Comparison of ENCODE assay signal across 12 cellular contexts in the genomic region with DNA sequence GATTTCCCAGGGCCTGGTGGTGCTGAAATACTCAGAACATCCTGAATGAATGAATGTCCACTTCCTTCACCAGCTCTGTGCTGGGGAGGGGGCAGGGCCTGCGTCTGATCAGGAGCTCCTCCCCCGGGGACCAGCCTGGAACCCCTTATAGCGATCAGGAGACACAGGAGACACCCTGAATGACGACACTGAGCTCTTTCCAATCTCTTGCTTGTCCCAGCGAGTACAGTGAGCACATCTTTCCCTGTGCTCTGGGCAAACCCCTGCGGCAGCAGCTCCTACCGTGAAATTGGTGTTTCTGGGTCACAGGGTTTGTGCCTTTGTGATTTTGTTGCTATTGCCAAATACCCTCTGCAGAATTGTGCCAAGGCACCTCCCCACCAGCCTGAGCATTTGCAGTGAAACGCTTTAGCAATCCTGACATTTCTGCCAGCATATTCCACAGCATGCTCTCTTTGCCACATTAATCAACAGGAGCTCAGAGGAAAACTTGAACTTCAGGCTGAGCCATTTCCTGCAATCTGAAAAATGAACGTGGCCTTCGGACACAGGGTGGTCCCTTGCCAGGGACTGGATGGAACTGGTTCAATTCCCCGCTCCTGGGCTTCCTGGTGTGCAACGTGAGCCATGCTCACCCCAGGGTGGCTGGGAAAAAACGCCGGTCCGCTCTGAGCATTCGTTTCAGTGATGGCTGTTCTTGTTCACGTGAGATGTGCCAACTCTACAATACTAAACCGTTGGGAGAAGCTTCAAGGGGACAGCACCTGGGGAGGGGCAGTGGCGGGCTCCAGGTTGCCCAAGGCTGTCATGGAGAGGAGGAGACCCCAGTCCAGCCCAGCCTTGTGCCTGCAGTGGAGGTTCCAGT. TPM values are rescaled to one million over a fixed set of nuclear protein-coding genes. Genes with fewer than 3 reads are reported as not detected.
DNase-seq lines count a peak whose midpoint lies in the region; ATAC-seq, FAIRE-seq and TF ChIP-seq lines count a peak whose summit lies in the region.
"Had no signal": no experiment of that assay in that cellular context is flagged by ENCODE, and none has a peak within 500 bp of the region (broad histone marks: within the 10 kb centered on the region; RNA-seq: fewer than 3 reads in every experiment).

No MANE protein-coding gene starts in this region.

- H3K79me2 ChIP-seq in endothelial cell of umbilical vein (ENCODE audit: control insufficient read depth, insufficient read depth, low read length) = no peaks in the 10 kb centered on the region

- H3K27me3 ChIP-seq in endothelial cell of umbilical vein (ENCODE audit: control insufficient read depth in 2 of 2, insufficient read depth in 2 of 2, low read length in 2 of 2) (no peaks in the 10 kb centered on the region), small intestine (ENCODE audit: control insufficient read depth in 2 of 2, insufficient read depth in 2 of 2, low read length in 2 of 2) (no peaks in the 10 kb centered on the region)

- peak overlapping the region; percentile 58 for H2AFZ ChIP-seq in endothelial cell of umbilical vein (ENCODE audit: low read depth, low read length)

- H3K4me1 ChIP-seq in endothelial cell of umbilical vein (ENCODE audit: control insufficient read depth, extremely low read depth, insufficient read depth, low read length) (peaks cover 11% of the 10 kb centered on the region), small intestine (ENCODE audit: control insufficient read depth in 2 of 2, insufficient read depth in 1 of 2, low read depth in 1 of 2, low read length in 1 of 2) (peaks cover 0 to 3% of the 10 kb centered on the region in 2 donors)
- H3K4me1 ChIP-seq: SJSA1 had no signal

- H3K36me3 ChIP-seq in endothelial cell of umbilical vein (ENCODE audit: control insufficient read depth in 2 of 2, extremely low read depth in 1 of 2, insufficient read depth in 2 of 2, low read length in 2 of 2) (no peaks in the 10 kb centered on the region), small intestine (ENCODE audit: control insufficient read depth in 2 of 2, insufficient read depth in 2 of 2, low read length in 2 of 2) (no peaks in the 10 kb centered on the region)
- H3K36me3 ChIP-seq: SJSA1 had no signal

- TF ChIP-seq POLR2A in endothelial cell of umbilical vein (IDR thresholded peaks at IDR 0.05; ENCODE audit: low read depth, low read length) = no peak

- dilution Hi-C loops in endothelial cell of umbilical vein (cut with MboI; ENCODE audit: extremely low pct_ligation_motif_present, low sequenced_read_pairs) = no loop called here

- no peak overlapping the region for H3K9ac ChIP-seq in endothelial cell of umbilical vein (replicated peaks; ENCODE audit: extremely low read depth, insufficient read depth, low read length)

- DNase-seq in EH (ENCODE audit: low read depth) (peak; percentile 24), NCI-H345 (lab: John Stamatoyannopoulos, UW) (peak; percentile 66), endothelial cell of umbilical vein (ENCODE audit: low read depth, low spot score) (peak; percentile 34), omental fat pad (ENCODE audit: low spot score) (no peak), small intestine (no peak), A172 (ENCODE audit: low spot score) (no peak)
- no peak for DNase-seq in activated CD4-positive, alpha-beta T cell treated with anti-CD3 and anti-CD28 coated beads, Interleukin-2, amount 50 U/mL, for 4 hours
- DNase-seq: mesenchymal stem cell; stimulated activated naive CD8-positive, alpha-beta T cell treated with anti-CD3 and anti-CD28 coated beads, Interleukin-15, Interleukin-2, amounts not matched to agents 100 U/mL and 50 U/mL, for 24 hours had no signal

- peak overlapping the region; percentile 43 for H3K4me2 ChIP-seq in endothelial cell of umbilical vein (ENCODE audit: insufficient read depth, low read length)

- H3K27ac ChIP-seq in endothelial cell of umbilical vein (ENCODE audit: insufficient read depth, low read depth, low read length) = no peak overlapping the region
- H3K27ac ChIP-seq in small intestine (ENCODE audit: low read depth in 1 of 2, low read length in 1 of 2) = no peak overlapping the region
- H3K27ac ChIP-seq: SJSA1 had no signal

- intact Hi-C loops in endothelial cell of umbilical vein (cut with micrococcal nuclease) = loop anchor here (1.0 kb wide), 1 partner anchor 33 kb away; no protein-coding TSS in a partner anchor

- peak; percentile 59 for ATAC-seq in omental fat pad (ENCODE audit: low FRiP score)
- ATAC-seq in GM19351 (IDR thresholded peaks at IDR 0.05; ENCODE audit: unreplicated experiment) = no peak
- ATAC-seq: stimulated activated naive CD8-positive, alpha-beta T cell treated with anti-CD3 and anti-CD28 coated beads, Interleukin-15, Interleukin-2, amounts not matched to agents 100 U/mL and 50 U/mL, for 24 hours had no signal

- POLR2A ChIA-PET in endothelial cell of umbilical vein (lab: Charles Lee) = no interaction called here

- H3K9me1 ChIP-seq in endothelial cell of umbilical vein (replicated peaks; ENCODE audit: control insufficient read depth, extremely low read depth, insufficient read depth, low read length) = no peaks in the 10 kb centered on the region

- CTCF ChIA-PET in endothelial cell of umbilical vein (lab: Charles Lee) = interaction anchor here (0.6 to 1.8 kb wide), 10 partner anchors 9 to 106 kb away, joined by 3 to 7 read pairs (median 4); no protein-coding TSS in a partner anchor

- BruUV-seq in endothelial cell of umbilical vein (replicated peaks; lab: Mats Ljungman, UMichigan) = no TSS peak

- H3K9me3 ChIP-seq in endothelial cell of umbilical vein (replicated peaks; ENCODE audit: control insufficient read depth, insufficient read depth, low read length) (no peaks in the 10 kb centered on the region), small intestine (ENCODE audit: control insufficient read depth, low read depth) (no peaks in the 10 kb centered on the region)
- H3K9me3 ChIP-seq: SJSA1 had no signal

- H4K20me1 ChIP-seq in endothelial cell of umbilical vein (replicated peaks; ENCODE audit: control insufficient read depth, extremely low read depth, insufficient read depth, low read length) = no peaks in the 10 kb centered on the region

- no peak overlapping the region for H3K4me3 ChIP-seq in endothelial cell of umbilical vein (replicated peaks in 1 of 3; ENCODE audit: insufficient read depth in 1 of 3, low read depth in 1 of 3, low read length in 3 of 3)
- H3K4me3 ChIP-seq in small intestine (ENCODE audit: low read depth in 1 of 2, low read length in 2 of 2) = no peak overlapping the region
- H3K4me3 ChIP-seq: SJSA1 had no signal

- peak; percentile 70 for FAIRE-seq in endothelial cell of umbilical vein (lab: Jason Lieb, UNC)
- no peak for FAIRE-seq in small intestine (lab: Jason Lieb, UNC)

- TF ChIP-seq CTCF in endothelial cell of umbilical vein (IDR thresholded peaks at IDR 0.05; ENCODE audit: extremely low read depth in 1 of 2, insufficient read depth in 1 of 2, low read depth in 1 of 2, low read length in 2 of 2) = no peak
- no peak for TF ChIP-seq CTCF in omental fat pad (IDR thresholded peaks at IDR 0.05)

- WGBS in small intestine, 3 donors = 21 to 52% (median 36%) methylated on average over 19 of the region's 19 CpGs

TF ChIP-seq in endothelial cell of umbilical vein, 7 proteins besides CTCF, POLR2A, EP300 and RAD21:
- TF ChIP-seq EZH2 (IDR thresholded peaks at IDR 0.05; ENCODE audit: borderline replicate concordance, low read depth, low read length, severe bottlenecking) = no peak
- no peak for TF ChIP-seq FOS (IDR thresholded peaks at IDR 0.05; ENCODE audit: borderline replicate concordance, insufficient read depth, low read length)
- TF ChIP-seq GATA2 (IDR thresholded peaks at IDR 0.05; ENCODE audit: insufficient read depth, insufficient read length, low read depth, low read length) = no peak
- no peak for TF ChIP-seq POLR2AphosphoS5 (IDR thresholded peaks at IDR 0.05; ENCODE audit: insufficient read depth, low read depth, low read length)

RNA-seq across cellular contexts. Expression of a gene that starts 23.0 kb away (rescaled TPM):
- total RNA-seq in endothelial cell of umbilical vein (17.0 and 17.7 TPM in 2 replicates), omental fat pad (10 to 100 TPM in 2 of 4 donors, 1 to 10 TPM in 2; 8.0 to 10.4 (median 9.1) TPM)
- polyA plus RNA-seq in endothelial cell of umbilical vein (17.1 and 18.5 TPM in 2 replicates), small intestine (10 to 100 TPM; 13.2 to 17.0 (median 13.5) TPM)
- 17.5 and 18.1 TPM in 2 replicates for polyA plus RNA-seq in endothelial cell of umbilical vein (2011; cell fraction: cytosol; rRNA removed)
- 13.0 and 14.4 TPM in 2 replicates for polyA plus RNA-seq in endothelial cell of umbilical vein (2011; cell fraction: nucleus; rRNA removed)
- 16.1 and 16.2 TPM in 2 replicates for polyA plus RNA-seq in endothelial cell of umbilical vein (2012)
- polyA minus RNA-seq in endothelial cell of umbilical vein = 10.6 and 15.1 TPM in 2 replicates
- 11.3 TPM for polyA minus RNA-seq in endothelial cell of umbilical vein (2011; cell fraction: cytosol; rRNA and poly(A)+ RNA removed)
- polyA minus RNA-seq in endothelial cell of umbilical vein (2011; cell fraction: nucleus; rRNA and poly(A)+ RNA removed) = 4.5 and 5.0 TPM in 2 replicates
- 60.5 and 63.2 TPM in 2 replicates for total RNA-seq in A172 (2014; rRNA removed; shearing (Covaris generic))

RNA-seq across cellular contexts. Expression of a gene that starts 31.4 kb away (rescaled TPM):
- total RNA-seq in endothelial cell of umbilical vein (35.1 and 44.0 TPM in 2 replicates), omental fat pad (10 to 100 TPM; 34.0 to 84.2 (median 52.8) TPM)
- polyA plus RNA-seq in endothelial cell of umbilical vein (30.4 and 30.8 TPM in 2 replicates), small intestine (10 to 100 TPM; 46.6 to 88.3 (median 85.9) TPM)
- polyA plus RNA-seq in endothelial cell of umbilical vein (2011; cell fraction: cytosol; rRNA removed) = 30.0 and 36.7 TPM in 2 replicates
- polyA plus RNA-seq in endothelial cell of umbilical vein (2011; cell fraction: nucleus; rRNA removed) = 38.4 and 43.1 TPM in 2 replicates
- 24.5 and 27.1 TPM in 2 replicates for polyA plus RNA-seq in endothelial cell of umbilical vein (2012)
- polyA minus RNA-seq in endothelial cell of umbilical vein = 18.0 and 22.8 TPM in 2 replicates
- polyA minus RNA-seq in endothelial cell of umbilical vein (2011; cell fraction: cytosol; rRNA and poly(A)+ RNA removed) = 31.2 TPM
- 5.7 and 10.0 TPM in 2 replicates for polyA minus RNA-seq in endothelial cell of umbilical vein (2011; cell fraction: nucleus; rRNA and poly(A)+ RNA removed)
- total RNA-seq in A172 (2014; rRNA removed; shearing (Covaris generic)) = 66.0 and 90.7 TPM in 2 replicates

RNA-seq across cellular contexts. Expression of a gene that starts 43.6 kb away (rescaled TPM):
- total RNA-seq in endothelial cell of umbilical vein (0.60 and 0.76 TPM in 2 replicates), omental fat pad (1 to 10 TPM; 2.3 to 6.3 (median 3.6) TPM)
- polyA plus RNA-seq in endothelial cell of umbilical vein (0.19 and 0.46 TPM in 2 replicates), small intestine (10 to 100 TPM in 1 of 3 donors, 1 to 10 TPM in 2; 5.1 to 12.7 (median 6.7) TPM)
- 0.23 and 0.32 TPM in 2 replicates for polyA plus RNA-seq in endothelial cell of umbilical vein (2011; cell fraction: cytosol; rRNA removed)
- 1.8 TPM in 2 replicates for polyA plus RNA-seq in endothelial cell of umbilical vein (2011; cell fraction: nucleus; rRNA removed)
- 0.41 and 1.8 TPM in 2 replicates for polyA plus RNA-seq in endothelial cell of umbilical vein (2012)
- 0.08 TPM in 1 of 2 replicates, not detected in the other for polyA minus RNA-seq in endothelial cell of umbilical vein
- polyA minus RNA-seq in endothelial cell of umbilical vein (2011; cell fraction: cytosol; rRNA and poly(A)+ RNA removed) = 8.6 TPM
- polyA minus RNA-seq in endothelial cell of umbilical vein (2011; cell fraction: nucleus; rRNA and poly(A)+ RNA removed) = not detected in 2 replicates
- total RNA-seq in A172 (2014; rRNA removed; shearing (Covaris generic)) = 1.9 and 2.8 TPM in 2 replicates
- total RNA-seq: activated CD8-positive, alpha-beta memory T cell treated with anti-CD3 and anti-CD28 coated beads for 36 hours; SJSA1 had no signal

Comparison
In these comparisons a context has a peak if more than half of its experiments do, and no peak if none do; other contexts are left out.
1. DNase-seq: peak in EH (single experiment), NCI-H345 (single experiment) and endothelial cell of umbilical vein (single experiment); none in omental fat pad (single experiment), activated CD4-positive, alpha-beta T cell treated with anti-CD3 and anti-CD28 coated beads, Interleukin-2, amount 50 U/mL, for 4 hours (0 of 2), small intestine (single experiment) and A172 (single experiment).